15 cellular contexts compared by ENCODE assay signal in genomic region chr20:50276119-50277063, GRCh38.
A peak's percentile ranks its signal among the peaks of the same experiment; 100 is the strongest.
DNase-seq lines count a peak whose midpoint lies in the region; ATAC-seq, FAIRE-seq and TF ChIP-seq lines count a peak whose summit lies in the region.
"Had no signal": no experiment of that assay in that cellular context is flagged by ENCODE, and none has a peak within 500 bp of the region (broad histone marks: within the 10 kb centered on the region; RNA-seq: fewer than 3 reads in every experiment).

No MANE protein-coding gene starts in this region.

- H3K27me3 ChIP-seq in H1 (replicated peaks in 1 of 4; ENCODE audit: control insufficient read depth in 3 of 4, extremely low read depth in 1 of 4, insufficient read depth in 3 of 4, low read length in 3 of 4): no peaks in the 10 kb centered on the region; a peak in 1 of 7 replicates

- H4K91ac ChIP-seq in H1 (replicated peaks; ENCODE audit: insufficient read length, low read length): no peak overlapping the region

- no peak overlapping the region for H4K5ac ChIP-seq in H1 (ENCODE audit: insufficient read length, low read depth, low read length)

- no peaks in the 10 kb centered on the region for H3K79me1 ChIP-seq in H1 (ENCODE audit: low read depth, low read length)

- H2BK5ac ChIP-seq in H1 (ENCODE audit: low read depth, low read length): no peak overlapping the region

- no peak overlapping the region for H2BK12ac ChIP-seq in H1 (ENCODE audit: low read depth, low read length)

- H3K14ac ChIP-seq in H1 (ENCODE audit: insufficient read length): no peak overlapping the region

- H3K79me2 ChIP-seq in H1 (ENCODE audit: control insufficient read depth in 1 of 2, insufficient read depth in 2 of 2, low read length in 2 of 2): no peaks in the 10 kb centered on the region

- ATAC-seq in GM21737 (IDR thresholded peaks at IDR 0.05; ENCODE audit: unreplicated experiment) (no peak), HG03442 (IDR thresholded peaks at IDR 0.05; ENCODE audit: unreplicated experiment) (no peak), GM21619 (IDR thresholded peaks at IDR 0.05; ENCODE audit: unreplicated experiment) (no peak), GM21825 (IDR thresholded peaks at IDR 0.05; ENCODE audit: unreplicated experiment) (no peak)

- CTCF ChIA-PET in H1 (lab: Charles Lee; ENCODE audit: partially characterized antibody): interaction anchor here (1.0 to 1.4 kb wide), 5 partner anchors 9 to 97 kb away, joined by 3 to 10 read pairs (median 4); no protein-coding TSS in a partner anchor

- no peak overlapping the region for H3K4ac ChIP-seq in H1 (replicated peaks; ENCODE audit: insufficient read length, low read depth, low read length)

- H3K23ac ChIP-seq in H1 (ENCODE audit: insufficient read length): no peak overlapping the region

- FAIRE-seq in H1 (lab: Jason Lieb, UNC): no peak

- H3K18ac ChIP-seq in H1 (ENCODE audit: extremely low read depth, low read length): no peak overlapping the region

- H2AK5ac ChIP-seq in H1 (ENCODE audit: low read depth, low read length): no peak overlapping the region

- peak; percentile 33 for DNase-seq in GDM1 (lab: John Stamatoyannopoulos, UW)
- DNase-seq in NOMO-1 treated with dmso at 0.1 percent for 144 hours (lab: John Stamatoyannopoulos, UW; ENCODE audit: unreplicated experiment): peak; percentile 81
- DNase-seq in H1 (ENCODE audit: low read depth in 1 of 2, low spot score in 2 of 2): no peak
- peak; percentile 51 for DNase-seq in pons (ENCODE audit: low spot score)
- DNase-seq: CD4-positive, CD25-positive, alpha-beta regulatory T cell; GF-D8; NCI-H1417; NCI-H526 treated with DMSO at 0.1 percent for 48 hours; SK-N-SH; stimulated activated CD4-positive, alpha-beta T cell treated with anti-CD3 and anti-CD28 coated beads, Interleukin-2, amount 100 ng/mL, for 48 hours; stimulated activated naive CD4-positive, alpha-beta T cell treated with Interleukin-2 at 50 U/mL for 16 hours had no signal

- 85% methylated on average over 19 of the region's 19 CpGs; no CpG with 5 or more reads in 1 of the 2 experiments for WGBS in H1 (ENCODE audit: extremely low coverage in 1 of 2, insufficient coverage in 1 of 2, insufficient read length in 1 of 2, insufficient replicate concordance in 2 of 2, low coverage in 1 of 2, low lambda C conversion rate in 2 of 2, missing lambda C conversion rate in 1 of 2), 2 experiments

- H3K56ac ChIP-seq in H1 (replicated peaks; ENCODE audit: insufficient read length, low read depth, low read length): no peak overlapping the region

- H4K20me1 ChIP-seq in H1 (replicated peaks in 1 of 2; ENCODE audit: control insufficient read depth in 1 of 2, insufficient read depth in 2 of 2, low read length in 2 of 2): no peaks in the 10 kb centered on the region

- no peak overlapping the region for H2BK15ac ChIP-seq in H1 (ENCODE audit: low read length)

- no peaks in the 10 kb centered on the region; a peak in 1 of 7 replicates for H3K4me1 ChIP-seq in H1 (replicated peaks in 1 of 4; ENCODE audit: control insufficient read depth in 3 of 4, insufficient read depth in 4 of 4, low read length in 3 of 4)

- H2AFZ ChIP-seq in H1 (ENCODE audit: low read length): no peak overlapping the region

- no peak overlapping the region for H3K4me3 ChIP-seq in H1 (ENCODE audit: extremely low read depth in 1 of 4, insufficient read depth in 2 of 4, low read depth in 3 of 4, low read length in 4 of 4)

- no peak overlapping the region for H3K9ac ChIP-seq in H1 (replicated peaks in 1 of 4; ENCODE audit: extremely low read depth in 1 of 4, low read depth in 3 of 4, low read length in 3 of 4)
- H3K9ac ChIP-seq: SK-N-SH had no signal

- no peaks in the 10 kb centered on the region for H3K36me3 ChIP-seq in H1 (ENCODE audit: control insufficient read depth in 2 of 4, insufficient read depth in 4 of 4, low read length in 3 of 4)

- no peaks in the 10 kb centered on the region for H3K9me3 ChIP-seq in H1 (ENCODE audit: insufficient read depth in 2 of 2, low read depth in 1 of 2, low read length in 1 of 2)
- H3K9me3 ChIP-seq: SK-N-SH had no signal

- POLR2A ChIA-PET in H1 (lab: Charles Lee; ENCODE audit: partially characterized antibody): no interaction called here

- no peaks in the 10 kb centered on the region for H3K23me2 ChIP-seq in H1 (ENCODE audit: low read depth, low read length)

- TF ChIP-seq CTCF in H1 (IDR thresholded peaks at IDR 0.05; ENCODE audit: control extremely low read depth in 1 of 3, insufficient read depth in 1 of 3, low read depth in 1 of 3, low read length in 3 of 3): no peak

- H3K4me2 ChIP-seq in H1 (ENCODE audit: insufficient read depth in 1 of 2, low read depth in 2 of 2, low read length in 2 of 2): no peak overlapping the region
- H3K4me2 ChIP-seq: SK-N-SH had no signal

- no peak overlapping the region for H2BK120ac ChIP-seq in H1 (replicated peaks; ENCODE audit: low read depth, low read length)

- no peak for TF ChIP-seq POLR2A in H1 (IDR thresholded peaks at IDR 0.05; ENCODE audit: control extremely low read depth in 1 of 2, low read depth in 2 of 2, low read length in 2 of 2)

- no peak for TF ChIP-seq RAD21 in H1 (IDR thresholded peaks at IDR 0.05 in 1 of 2, conservative IDR thresholded peaks at IDR 0.05 in 1 of 2; ENCODE audit: low read depth in 2 of 2, low read length in 2 of 2)

- H4K8ac ChIP-seq in H1 (ENCODE audit: extremely low read depth, insufficient read depth, low read length): peak overlapping the region; percentile 63; the same call in 1 of the 2 replicates

- no peak overlapping the region for H2BK20ac ChIP-seq in H1 (ENCODE audit: low read length)

- TF ChIP-seq EP300 in H1 (IDR thresholded peaks at IDR 0.05; ENCODE audit: borderline replicate concordance in 1 of 2, low read depth in 2 of 2, low read length in 2 of 2): no peak

- no peak overlapping the region for H3K27ac ChIP-seq in H1 (ENCODE audit: low read depth, low read length)

TF ChIP-seq in H1, 55 proteins besides CTCF, POLR2A, EP300 and RAD21:
- TF ChIP-seq CHD1 (IDR thresholded peaks at IDR 0.05; ENCODE audit: low read depth, low read length) (no peak), GTF2F1 (IDR thresholded peaks at IDR 0.05; ENCODE audit: borderline replicate concordance, low read depth, low read length) (no peak), FOSL1 (IDR thresholded peaks at IDR 0.05; ENCODE audit: insufficient read depth, low read depth, low read length) (no peak)

Comparison
In these comparisons a context has a peak if more than half of its experiments do, and no peak if none do; other contexts are left out.
1. DNase-seq: peak in GDM1 (single experiment), NOMO-1 treated with dmso at 0.1 percent for 144 hours (single experiment) and pons (single experiment); none in H1 (0 of 2).